22 cellular contexts compared by ENCODE assay signal in the genomic region with DNA sequence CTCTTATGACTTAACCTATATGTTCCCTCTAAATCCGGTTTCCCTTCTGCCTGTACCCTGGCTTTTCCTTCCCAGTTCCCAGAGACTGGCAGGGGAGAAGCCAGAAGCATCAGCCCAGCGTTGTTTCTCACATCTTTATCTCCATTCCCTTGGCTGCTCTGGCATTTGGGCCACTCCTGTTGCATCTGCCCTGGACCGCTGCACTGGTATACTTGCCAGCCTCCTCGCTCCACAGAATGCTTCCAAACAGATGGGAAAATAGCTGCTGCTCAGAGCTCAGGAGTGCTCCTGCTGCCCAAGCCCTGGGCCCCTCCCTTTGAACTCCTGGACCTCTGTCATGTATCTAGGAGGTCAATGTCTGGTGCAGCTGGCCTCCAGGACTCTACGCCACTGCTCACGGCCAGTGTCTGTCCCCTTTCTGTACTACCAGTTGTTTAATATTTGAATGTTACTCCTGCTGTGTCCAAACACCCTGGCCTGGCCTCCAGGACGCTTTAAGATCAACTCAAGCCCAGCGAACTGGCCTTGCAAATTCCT. TPM values are rescaled to one million over a fixed set of nuclear protein-coding genes. Genes with fewer than 3 reads are reported as not detected.
A peak's percentile ranks its signal among the peaks of the same experiment; 100 is the strongest.
DNase-seq lines count a peak whose midpoint lies in the region; ATAC-seq and TF ChIP-seq lines count a peak whose summit lies in the region.
"Had no signal": no experiment of that assay in that cellular context is flagged by ENCODE, and none has a peak within 500 bp of the region (broad histone marks: within the 10 kb centered on the region; RNA-seq: fewer than 3 reads in every experiment).

No MANE protein-coding gene starts in this region.

- H3K27ac Mint-ChIP-seq in WTC11 = 0 out of 2 replicates have a peak overlapping the region, but pooled peaks have one; percentile 20

- TF ChIP-seq POLR2A in right lobe of liver (IDR thresholded peaks at IDR 0.05) = no peak
- no peak for TF ChIP-seq POLR2A in spleen (IDR thresholded peaks at IDR 0.05)
- no peak for TF ChIP-seq POLR2A in uterus (IDR thresholded peaks at IDR 0.05)

- H3K4me3 ChIP-seq in right lobe of liver (no peak overlapping the region), spleen (no peak overlapping the region), uterus (no peak overlapping the region)
- H3K4me3 ChIP-seq: SK-N-MC had no signal

- CTCF ChIA-PET in WTC11 (lab: Charles Lee) = interaction anchor here (1.9 to 9.6 kb wide), 2 partner anchors 8 to 43 kb away, joined by 7 to 177 read pairs; a partner anchor contains a TSS

- TF ChIP-seq CTCF in WTC11 (IDR thresholded peaks at IDR 0.05) (no peak), right lobe of liver (IDR thresholded peaks at IDR 0.05) (no peak), spleen (IDR thresholded peaks at IDR 0.05 in 8 of 11, conservative IDR thresholded peaks at IDR 0.05 in 3 of 11) (no peak), uterus (IDR thresholded peaks at IDR 0.05) (no peak)

- intact Hi-C loops in right lobe of liver (cut with DNase I) = no loop called here
- intact Hi-C loops in spleen (cut with DNase I; ENCODE audit: low total_unique reads) = no loop called here
- intact Hi-C loops in uterus (cut with DNase I; ENCODE audit: low total_unique reads) = no loop called here

- H3K36me3 Mint-ChIP-seq in WTC11 = peaks cover 42% of the 10 kb centered on the region

- DNase-seq in D341Med (ENCODE audit: low spot score) (peak; percentile 12), WTC11 (ENCODE audit: low spot score) (no peak), right lobe of liver (no peak), spleen (peak; percentile 39), uterus (no peak), AG20443 (ENCODE audit: low spot score) (no peak)
- DNase-seq: DMS153, GDM1, MM.1S, NCI-H1092, NCI-H2081, NCI-H2171 treated with DMSO at 0.1 percent for 48 hours, NCI-H446, SHP77 had no signal

- peaks cover 26% of the 10 kb centered on the region for H3K4me1 Mint-ChIP-seq in WTC11

- H3K9me3 ChIP-seq in right lobe of liver (no peaks in the 10 kb centered on the region), spleen (no peaks in the 10 kb centered on the region), uterus (no peaks in the 10 kb centered on the region)

- H3K36me3 ChIP-seq in right lobe of liver (no peaks in the 10 kb centered on the region), spleen (peaks cover 0 to 31% (median 5%) of the 10 kb centered on the region in 6 donors), uterus (no peaks in the 10 kb centered on the region)

- no peaks in the 10 kb centered on the region for H3K27me3 Mint-ChIP-seq in WTC11 (ENCODE audit: low read depth)

- no peak overlapping the region for H3K4me3 Mint-ChIP-seq in WTC11
- H3K4me3 Mint-ChIP-seq: CD14-positive monocyte had no signal

- H3K27ac ChIP-seq in right lobe of liver = no peak overlapping the region
- H3K27ac ChIP-seq in spleen = no peak overlapping the region
- no peak overlapping the region for H3K27ac ChIP-seq in uterus
- H3K27ac ChIP-seq: SK-N-MC had no signal

- no peaks in the 10 kb centered on the region for H3K27me3 ChIP-seq in right lobe of liver
- H3K27me3 ChIP-seq in spleen (replicated peaks in 1 of 7) = peaks cover 0 to 4% (median 0%) of the 10 kb centered on the region in 7 donors
- no peaks in the 10 kb centered on the region for H3K27me3 ChIP-seq in uterus

- no peaks in the 10 kb centered on the region for H3K4me1 ChIP-seq in right lobe of liver
- H3K4me1 ChIP-seq in spleen = peaks cover 0 to 24% (median 23%) of the 10 kb centered on the region in 6 donors
- no peaks in the 10 kb centered on the region for H3K4me1 ChIP-seq in uterus

- H3K9me3 Mint-ChIP-seq in WTC11 = no peaks in the 10 kb centered on the region
- H3K9me3 Mint-ChIP-seq: CD14-positive monocyte had no signal

- POLR2A ChIA-PET in WTC11 (lab: Charles Lee) = interaction anchor here (0.7 kb wide), 1 partner anchor 302 kb away, joined by 6 read pairs; no protein-coding TSS in a partner anchor

- WGBS in right lobe of liver (ENCODE audit: insufficient coverage, low coverage, low lambda C conversion rate, missing lambda C conversion rate) = 77% methylated on average over 8 of the region's 8 CpGs
- 87 to 94% (median 90%) methylated on average over 8 of the region's 8 CpGs for WGBS in spleen, 5 donors

- ATAC-seq in WTC11 (no peak), right lobe of liver (peak in 3 of 4 donors; percentile 16 to 65 (median 32)), GM18520 (IDR thresholded peaks at IDR 0.05; ENCODE audit: unreplicated experiment) (no peak)

TF ChIP-seq in WTC11, 78 proteins besides CTCF, POLR2A, EP300 and RAD21:
- TF ChIP-seq, protein P1, sequence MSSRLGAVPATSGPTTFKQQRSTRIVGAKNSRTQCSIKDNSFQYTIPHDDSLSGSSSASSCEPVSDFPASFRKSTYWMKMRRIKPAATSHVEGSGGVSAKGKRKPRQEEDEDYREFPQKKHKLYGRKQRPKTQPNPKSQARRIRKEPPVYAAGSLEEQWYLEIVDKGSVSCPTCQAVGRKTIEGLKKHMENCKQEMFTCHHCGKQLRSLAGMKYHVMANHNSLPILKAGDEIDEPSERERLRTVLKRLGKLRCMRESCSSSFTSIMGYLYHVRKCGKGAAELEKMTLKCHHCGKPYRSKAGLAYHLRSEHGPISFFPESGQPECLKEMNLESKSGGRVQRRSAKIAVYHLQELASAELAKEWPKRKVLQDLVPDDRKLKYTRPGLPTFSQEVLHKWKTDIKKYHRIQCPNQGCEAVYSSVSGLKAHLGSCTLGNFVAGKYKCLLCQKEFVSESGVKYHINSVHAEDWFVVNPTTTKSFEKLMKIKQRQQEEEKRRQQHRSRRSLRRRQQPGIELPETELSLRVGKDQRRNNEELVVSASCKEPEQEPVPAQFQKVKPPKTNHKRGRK (CRISPR knock-in tag; IDR thresholded peaks at IDR 0.05; ENCODE audit: borderline replicate concordance) = no peak
- TF ChIP-seq NFYB (CRISPR knock-in tag; conservative IDR thresholded peaks at IDR 0.05; ENCODE audit: low read depth) = no peak
- TF ChIP-seq RORB (CRISPR knock-in tag; IDR thresholded peaks at IDR 0.05) = no peak
- TF ChIP-seq, protein P2, sequence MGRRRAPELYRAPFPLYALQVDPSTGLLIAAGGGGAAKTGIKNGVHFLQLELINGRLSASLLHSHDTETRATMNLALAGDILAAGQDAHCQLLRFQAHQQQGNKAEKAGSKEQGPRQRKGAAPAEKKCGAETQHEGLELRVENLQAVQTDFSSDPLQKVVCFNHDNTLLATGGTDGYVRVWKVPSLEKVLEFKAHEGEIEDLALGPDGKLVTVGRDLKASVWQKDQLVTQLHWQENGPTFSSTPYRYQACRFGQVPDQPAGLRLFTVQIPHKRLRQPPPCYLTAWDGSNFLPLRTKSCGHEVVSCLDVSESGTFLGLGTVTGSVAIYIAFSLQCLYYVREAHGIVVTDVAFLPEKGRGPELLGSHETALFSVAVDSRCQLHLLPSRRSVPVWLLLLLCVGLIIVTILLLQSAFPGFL (CRISPR knock-in tag; IDR thresholded peaks at IDR 0.05; ENCODE audit: borderline replicate concordance) = no peak
- no peak for TF ChIP-seq ZNF263 (CRISPR knock-in tag; IDR thresholded peaks at IDR 0.05; ENCODE audit: low read depth)
- TF ChIP-seq ZNF138 (CRISPR knock-in tag; conservative IDR thresholded peaks at IDR 0.05) = no peak
- TF ChIP-seq JAZF1 (CRISPR knock-in tag; IDR thresholded peaks at IDR 0.05) = no peak

RNA-seq across cellular contexts. Expression of a gene that starts 6.8 kb away (rescaled TPM):
- 140 to 153 TPM (median 144 TPM) in 3 replicates for total RNA-seq in WTC11 (2021)
- 1 to 10 TPM; 1.1 to 7.9 (median 3.0) TPM for total RNA-seq in right lobe of liver
- 10 to 100 TPM in 4 of 7 donors, 1 to 10 TPM in 3; 6.5 to 25.8 (median 11.3) TPM for total RNA-seq in spleen
- polyA plus RNA-seq in spleen = 1 to 10 TPM; 4.8 to 5.6 (median 5.0) TPM
- total RNA-seq in uterus = 10 to 100 TPM in 1 of 4 donors, 1 to 10 TPM in 2, not detected in 1; 2.0 to 38.1 (median 2.3) TPM
- total RNA-seq: LHCN-M2, RPMI7951 had no signal

RNA-seq across cellular contexts. Expression of a gene that starts 22.1 kb away (rescaled TPM):
- total RNA-seq in WTC11 (2021) (0.25 TPM in 1 of 3 replicates, not detected in the others), right lobe of liver (not detected), spleen (not detected), uterus (not detected)
- under 1 TPM in 1 of 3 donors, not detected in 2; 0.30 TPM for polyA plus RNA-seq in spleen
- total RNA-seq: Daoy, H1, LHCN-M2, OCI-LY7, RPMI7951 had no signal
- polyA plus RNA-seq: CD14-positive monocyte, H1 had no signal

RNA-seq across cellular contexts. Expression of a gene that starts 23.4 kb away (rescaled TPM):
- total RNA-seq in WTC11 (2021) (5.0 to 5.4 TPM (median 5.1 TPM) in 3 replicates), right lobe of liver (not detected), spleen (not detected), uterus (under 1 TPM in 1 of 4 donors, not detected in 3; 0.76 TPM)
- polyA plus RNA-seq in spleen = under 1 TPM in 2 of 3 donors, not detected in 1; 0.06 to 0.19 TPM
- total RNA-seq: LHCN-M2 had no signal
- polyA plus RNA-seq: CD14-positive monocyte had no signal

RNA-seq across cellular contexts. Expression of a gene that starts 43.4 kb away (rescaled TPM):
- total RNA-seq in WTC11 (2021) = 49.8 to 53.0 TPM (median 50.2 TPM) in 3 replicates
- 10 to 100 TPM in 5 of 6 experiments, 1 to 10 TPM in 1; 7.8 to 23.7 (median 17.7) TPM for total RNA-seq in right lobe of liver
- 10 to 100 TPM; 16.2 to 57.1 (median 41.1) TPM for total RNA-seq in spleen
- 10 to 100 TPM; 52.5 to 61.5 (median 60.4) TPM for polyA plus RNA-seq in spleen
- 10 to 100 TPM in 3 of 4 donors, 1 to 10 TPM in 1; 6.1 to 79.4 (median 32.5) TPM for total RNA-seq in uterus

RNA-seq across cellular contexts. Expression of a gene that starts 43.6 kb away (rescaled TPM):
- total RNA-seq in WTC11 (2021) (22.0 to 27.3 TPM (median 24.1 TPM) in 3 replicates), right lobe of liver (10 to 100 TPM in 5 of 6 experiments, 1 to 10 TPM in 1; 8.4 to 24.7 (median 12.9) TPM), spleen (10 to 100 TPM; 18.6 to 29.1 (median 25.3) TPM), uterus (10 to 100 TPM in 2 of 4 donors, 1 to 10 TPM in 2; 3.8 to 33.3 (median 17.3) TPM)
- 10 to 100 TPM in 1 of 3 donors, 1 to 10 TPM in 2; 7.2 to 15.8 (median 7.4) TPM for polyA plus RNA-seq in spleen

Comparison
In these comparisons a context has a peak if more than half of its experiments do, and no peak if none do; other contexts are left out.
1. DNase-seq: peak in D341Med (single experiment) and spleen (single experiment); none in WTC11 (single experiment), right lobe of liver (0 of 3), uterus (0 of 2) and AG20443 (single experiment).
2. ATAC-seq: peak in right lobe of liver (3 of 4); none in WTC11 (single experiment) and GM18520 (single experiment).